Comparison of ENCODE assay signal across 10 cellular contexts in the genomic region with DNA sequence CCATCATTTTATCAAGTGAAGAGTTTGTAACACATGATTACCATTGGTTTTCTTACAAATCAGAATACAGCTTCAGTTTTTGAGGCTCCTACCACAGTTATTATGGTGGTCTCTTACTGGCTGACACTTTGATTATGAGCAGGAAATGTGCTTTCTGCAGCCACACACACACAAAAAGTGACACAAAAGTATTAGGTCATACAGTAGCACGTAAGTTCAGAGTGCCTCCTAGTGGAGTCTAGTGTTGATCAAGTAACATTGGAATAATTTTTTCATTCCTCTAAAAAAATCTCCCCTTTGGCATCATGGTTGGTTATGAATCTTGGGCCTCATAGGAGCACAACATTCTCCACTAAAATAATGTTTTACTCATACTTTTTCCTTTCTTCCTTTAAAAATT. TPM values are rescaled to one million over a fixed set of nuclear protein-coding genes. Genes with fewer than 3 reads are reported as not detected.
A peak's percentile ranks its signal among the peaks of the same experiment; 100 is the strongest.
DNase-seq lines count a peak whose midpoint lies in the region; ATAC-seq, FAIRE-seq and TF ChIP-seq lines count a peak whose summit lies in the region.
"Had no signal": no experiment of that assay in that cellular context is flagged by ENCODE, and none has a peak within 500 bp of the region (broad histone marks: within the 10 kb centered on the region; RNA-seq: fewer than 3 reads in every experiment).

No MANE protein-coding gene starts in this region.

- H3K23ac ChIP-seq in H1 (ENCODE audit: insufficient read length), result no peak overlapping the region

- no peak for DNase-seq in heart left ventricle
- no peak for DNase-seq in right atrium auricular region (ENCODE audit: low spot score)
- peak; percentile 47 for DNase-seq in NCI-H446 treated with DMSO at 0.1 percent for 48 hours (lab: John Stamatoyannopoulos, UW)
- no peak for DNase-seq in H1 (ENCODE audit: low read depth in 1 of 2, low spot score in 2 of 2)
- no peak for DNase-seq in stimulated activated effector memory CD8-positive, alpha-beta T cell treated with anti-CD3 and anti-CD28 coated beads, Interleukin-12 subunit alpha, Interleukin-12 subunit beta, amount 100 ng/mL, for 72 hours (ENCODE audit: low spot score in 2 of 2)
- no peak for DNase-seq in NCI-H226
- DNase-seq in amniotic stem cell (lab: John Stamatoyannopoulos, UW), result no peak
- DNase-seq: anterior cingulate cortex had no signal

- H4K8ac ChIP-seq in H1 (ENCODE audit: extremely low read depth, insufficient read depth, low read length), result no peak overlapping the region

- H3K9me3 Mint-ChIP-seq in stimulated activated effector memory CD8-positive, alpha-beta T cell treated with anti-CD3 and anti-CD28 coated beads, Interleukin-12 subunit alpha, Interleukin-12 subunit beta, amount 100 ng/mL, for 72 hours, result no peaks in the 10 kb centered on the region

- no peak overlapping the region for H3K4ac ChIP-seq in H1 (replicated peaks; ENCODE audit: insufficient read length, low read depth, low read length)

- TF ChIP-seq RAD21 in H1 (IDR thresholded peaks at IDR 0.05 in 1 of 2, conservative IDR thresholded peaks at IDR 0.05 in 1 of 2; ENCODE audit: low read depth in 2 of 2, low read length in 2 of 2), result peak; percentile 51 to 52

- TF ChIP-seq POLR2A in heart left ventricle (IDR thresholded peaks at IDR 0.05) (no peak), H1 (IDR thresholded peaks at IDR 0.05; ENCODE audit: control extremely low read depth in 1 of 2, low read depth in 2 of 2, low read length in 2 of 2) (no peak)

- H3K4me2 ChIP-seq in H1 (ENCODE audit: insufficient read depth in 1 of 2, low read depth in 2 of 2, low read length in 2 of 2), result no peak overlapping the region
- H3K4me2 ChIP-seq: KMS-11 had no signal

- no peak overlapping the region for H3K4me3 Mint-ChIP-seq in stimulated activated effector memory CD8-positive, alpha-beta T cell treated with anti-CD3 and anti-CD28 coated beads, Interleukin-12 subunit alpha, Interleukin-12 subunit beta, amount 100 ng/mL, for 72 hours

- ATAC-seq in heart left ventricle (no peak), HG03135 (IDR thresholded peaks at IDR 0.05; ENCODE audit: unreplicated experiment) (no peak)
- peak; percentile 55 for ATAC-seq in stimulated activated effector memory CD8-positive, alpha-beta T cell treated with anti-CD3 and anti-CD28 coated beads, Interleukin-12 subunit alpha, Interleukin-12 subunit beta, amount 100 ng/mL, for 72 hours

- POLR2A ChIA-PET in H1 (lab: Charles Lee; ENCODE audit: partially characterized antibody), result no interaction called here

- no peak overlapping the region for H4K91ac ChIP-seq in H1 (replicated peaks; ENCODE audit: insufficient read length, low read length)

- no peak overlapping the region for H2AK5ac ChIP-seq in H1 (ENCODE audit: low read depth, low read length)

- H3K79me2 ChIP-seq in H1 (ENCODE audit: control insufficient read depth in 1 of 2, insufficient read depth in 2 of 2, low read length in 2 of 2), result peaks cover 0 to 5% of the 10 kb centered on the region in 2 experiments; a peak in 1 of 4 replicates

- H2BK120ac ChIP-seq in H1 (replicated peaks; ENCODE audit: low read depth, low read length), result no peak overlapping the region

- H3K27ac ChIP-seq in heart left ventricle, result no peak overlapping the region
- no peak overlapping the region for H3K27ac ChIP-seq in right atrium auricular region
- no peak overlapping the region for H3K27ac ChIP-seq in H1 (ENCODE audit: low read depth, low read length)
- H3K27ac ChIP-seq: KMS-11 had no signal

- no peaks in the 10 kb centered on the region for H3K27me3 ChIP-seq in heart left ventricle
- no peaks in the 10 kb centered on the region for H3K27me3 ChIP-seq in right atrium auricular region
- H3K27me3 ChIP-seq in H1 (replicated peaks in 1 of 4; ENCODE audit: control insufficient read depth in 3 of 4, extremely low read depth in 1 of 4, insufficient read depth in 3 of 4, low read length in 3 of 4), result no peaks in the 10 kb centered on the region

- H3K18ac ChIP-seq in H1 (ENCODE audit: extremely low read depth, low read length), result no peak overlapping the region

- peaks cover 0 to 56% (median 29%) of the 10 kb centered on the region in 12 donors for H3K4me1 ChIP-seq in heart left ventricle
- H3K4me1 ChIP-seq in right atrium auricular region, result peaks cover 0 to 34% of the 10 kb centered on the region in 2 donors
- peaks cover 0 to 19% (median 3%) of the 10 kb centered on the region in 4 experiments; a peak in 6 of 7 replicates for H3K4me1 ChIP-seq in H1 (replicated peaks in 1 of 4; ENCODE audit: control insufficient read depth in 3 of 4, insufficient read depth in 4 of 4, low read length in 3 of 4)

- no peak for TF ChIP-seq EP300 in H1 (IDR thresholded peaks at IDR 0.05; ENCODE audit: borderline replicate concordance in 1 of 2, low read depth in 2 of 2, low read length in 2 of 2)

- no peak overlapping the region for H2BK15ac ChIP-seq in H1 (ENCODE audit: low read length)

- H2BK20ac ChIP-seq in H1 (ENCODE audit: low read length), result no peak overlapping the region

- H3K23me2 ChIP-seq in H1 (ENCODE audit: low read depth, low read length), result no peaks in the 10 kb centered on the region

- H2BK5ac ChIP-seq in H1 (ENCODE audit: low read depth, low read length), result no peak overlapping the region

- H2AFZ ChIP-seq in H1 (ENCODE audit: low read length), result no peak overlapping the region

- TF ChIP-seq CTCF in heart left ventricle (IDR thresholded peaks at IDR 0.05) (peak in 7 of 12 donors; percentile 19 to 47 (median 30)), right atrium auricular region (IDR thresholded peaks at IDR 0.05) (peak in 1 of 2 donors; percentile 29), H1 (IDR thresholded peaks at IDR 0.05; ENCODE audit: control extremely low read depth in 1 of 3, insufficient read depth in 1 of 3, low read depth in 1 of 3, low read length in 3 of 3) (peak in 1 of 3 experiments; percentile 37; a peak in 1 of 4 replicates)

- H3K4me3 ChIP-seq in heart left ventricle (no peak overlapping the region), right atrium auricular region (no peak overlapping the region), H1 (ENCODE audit: extremely low read depth in 1 of 4, insufficient read depth in 2 of 4, low read depth in 3 of 4, low read length in 4 of 4) (no peak overlapping the region)

- H3K79me1 ChIP-seq in H1 (ENCODE audit: low read depth, low read length), result no peaks in the 10 kb centered on the region

- H2BK12ac ChIP-seq in H1 (ENCODE audit: low read depth, low read length), result no peak overlapping the region

- H3K36me3 Mint-ChIP-seq in stimulated activated effector memory CD8-positive, alpha-beta T cell treated with anti-CD3 and anti-CD28 coated beads, Interleukin-12 subunit alpha, Interleukin-12 subunit beta, amount 100 ng/mL, for 72 hours, result peaks cover 11% of the 10 kb centered on the region

- peaks cover 15% of the 10 kb centered on the region for H3K4me1 Mint-ChIP-seq in stimulated activated effector memory CD8-positive, alpha-beta T cell treated with anti-CD3 and anti-CD28 coated beads, Interleukin-12 subunit alpha, Interleukin-12 subunit beta, amount 100 ng/mL, for 72 hours

- no peak for FAIRE-seq in H1 (lab: Jason Lieb, UNC)

- no peak overlapping the region for H3K9ac ChIP-seq in H1 (replicated peaks in 1 of 4; ENCODE audit: extremely low read depth in 1 of 4, low read depth in 3 of 4, low read length in 3 of 4)
- H3K9ac ChIP-seq: KMS-11 had no signal

- no peak overlapping the region for H3K27ac Mint-ChIP-seq in stimulated activated effector memory CD8-positive, alpha-beta T cell treated with anti-CD3 and anti-CD28 coated beads, Interleukin-12 subunit alpha, Interleukin-12 subunit beta, amount 100 ng/mL, for 72 hours

- no peak overlapping the region for H4K5ac ChIP-seq in H1 (ENCODE audit: insufficient read length, low read depth, low read length)

- H3K36me3 ChIP-seq in heart left ventricle (no peaks in the 10 kb centered on the region), right atrium auricular region (no peaks in the 10 kb centered on the region), H1 (ENCODE audit: control insufficient read depth in 2 of 4, insufficient read depth in 4 of 4, low read length in 3 of 4) (no peaks in the 10 kb centered on the region)

- no peak overlapping the region for H3K14ac ChIP-seq in H1 (ENCODE audit: insufficient read length)

- H4K20me1 ChIP-seq in H1 (replicated peaks in 1 of 2; ENCODE audit: control insufficient read depth in 1 of 2, insufficient read depth in 2 of 2, low read length in 2 of 2), result no peaks in the 10 kb centered on the region

- intact Hi-C loops in heart left ventricle (cut with DNase I), result loop anchor here in 1 of 10 donors (10.0 kb wide), 1 partner anchor 72 kb away; no protein-coding TSS in a partner anchor

- WGBS in heart left ventricle, 4 donors, result 73 to 88% (median 75%) methylated on average over 1 of the region's 1 CpG
- WGBS in H1 (ENCODE audit: extremely low coverage in 1 of 2, insufficient coverage in 1 of 2, insufficient read length in 1 of 2, insufficient replicate concordance in 2 of 2, low coverage in 1 of 2, low lambda C conversion rate in 2 of 2, missing lambda C conversion rate in 1 of 2), 2 experiments, result 82% methylated on average over 1 of the region's 1 CpG; no CpG with 5 or more reads in 1 of the 2 experiments

- no peak overlapping the region for H3K56ac ChIP-seq in H1 (replicated peaks; ENCODE audit: insufficient read length, low read depth, low read length)

- CTCF ChIA-PET in H1 (lab: Charles Lee; ENCODE audit: partially characterized antibody), result interaction anchor here (0.7 to 2.5 kb wide), 4 partner anchors 12 to 179 kb away, joined by 3 to 7 read pairs (median 6); a partner anchor contains a TSS

- H3K9me3 ChIP-seq in heart left ventricle (no peaks in the 10 kb centered on the region), right atrium auricular region (no peaks in the 10 kb centered on the region), H1 (ENCODE audit: insufficient read depth in 2 of 2, low read depth in 1 of 2, low read length in 1 of 2) (no peaks in the 10 kb centered on the region)

RNA-seq across cellular contexts. Expression of a gene that starts 37.6 kb away (rescaled TPM):
- total RNA-seq in heart left ventricle (1,000 to 10,000 TPM in 6 of 9 donors, 100 to 1,000 TPM in 3; 578 to 1,548 (median 1,139) TPM), right atrium auricular region (1,000 to 10,000 TPM; 2,512 to 4,531 TPM)
- polyA plus RNA-seq in heart left ventricle (100 to 1,000 TPM; 569 to 590 TPM), H1 (2011; rRNA removed) (30.4 and 32.5 TPM in 2 replicates)
- 67.7 and 67.8 TPM in 2 replicates for total RNA-seq in H1 (2021; fragmentation: NEBNext Ultra II Directional; extraction: Animal tissue kit (Norgen Biotek cat#: 25700))
- polyA plus RNA-seq in H1 (2011; cell fraction: cytosol; rRNA removed), result 30.3 TPM
- 27.6 TPM for polyA plus RNA-seq in H1 (2011; cell fraction: nucleus; rRNA removed)
- polyA plus RNA-seq in H1 (2012, experiment 1 of 2), result 30.7 to 44.4 TPM (median 35.2 TPM) in 4 replicates
- 5.3 TPM for polyA plus RNA-seq in H1 (2012, experiment 2 of 2)
- polyA plus RNA-seq in H1 (2013, experiment 1 of 2), result 63.2 TPM
- polyA plus RNA-seq in H1 (2013, experiment 2 of 2), result 68.4 TPM
- polyA minus RNA-seq in H1 (2011; rRNA and poly(A)+ RNA removed), result 41.9 and 71.9 TPM in 2 replicates
- 33.3 TPM for polyA minus RNA-seq in H1 (2011; cell fraction: cytosol; rRNA and poly(A)+ RNA removed)
- polyA minus RNA-seq in H1 (2011; cell fraction: nucleus; rRNA and poly(A)+ RNA removed), result 83.2 TPM
